Comparison of ENCODE assay signal across 17 cellular contexts in the genomic region with DNA sequence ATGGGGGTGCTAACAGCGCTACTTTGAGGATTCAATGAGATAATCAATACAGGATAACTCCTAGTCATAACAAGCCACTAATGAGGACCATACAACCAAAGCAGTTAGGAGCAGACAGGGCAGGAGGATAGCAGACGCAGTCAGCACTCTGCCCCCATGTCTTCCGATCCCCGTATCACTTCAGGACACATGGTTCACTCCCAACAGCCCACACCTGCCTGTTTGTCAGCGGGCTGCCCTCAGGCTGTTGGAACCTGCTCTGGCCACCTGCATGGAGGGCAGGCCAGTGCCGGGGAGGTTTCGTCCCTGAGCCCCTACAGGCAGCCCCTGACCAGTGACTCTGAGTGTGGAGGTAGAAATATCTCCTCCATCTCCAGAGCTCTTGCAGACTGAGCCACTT. TPM values are rescaled to one million over a fixed set of nuclear protein-coding genes. Genes with fewer than 3 reads are reported as not detected.
DNase-seq lines count a peak whose midpoint lies in the region; ATAC-seq and TF ChIP-seq lines count a peak whose summit lies in the region.
"Had no signal": no experiment of that assay in that cellular context is flagged by ENCODE, and none has a peak within 500 bp of the region (broad histone marks: within the 10 kb centered on the region; RNA-seq: fewer than 3 reads in every experiment).

No MANE protein-coding gene starts in this region.

- H3K36me3 Mint-ChIP-seq in GM23338 (ENCODE audit: low read depth) (no peaks in the 10 kb centered on the region), WTC11 (no peaks in the 10 kb centered on the region), osteocyte (ENCODE audit: unreplicated experiment) (no peaks in the 10 kb centered on the region), glutamatergic neuron (ENCODE audit: unreplicated experiment) (no peaks in the 10 kb centered on the region)
- H3K36me3 Mint-ChIP-seq in activated CD4-positive, alpha-beta memory T cell treated with anti-CD3 and anti-CD28 coated beads for 36 hours, result no peaks in the 10 kb centered on the region
- H3K36me3 Mint-ChIP-seq: activated CD8-positive, alpha-beta memory T cell treated with anti-CD3 and anti-CD28 coated beads, Interleukin-2, amount 10 ng/mL, durations not matched to agents 7 days and 5 days; naive B cell had no signal

- peak; percentile 56 for ATAC-seq in GM23338
- peak; percentile 22 for ATAC-seq in WTC11
- no peak for ATAC-seq in GM21529 (IDR thresholded peaks at IDR 0.05; ENCODE audit: unreplicated experiment)
- ATAC-seq: activated CD4-positive, alpha-beta T cell treated with anti-CD3 and anti-CD28 coated beads for 36 hours; activated CD8-positive, alpha-beta memory T cell treated with anti-CD3 and anti-CD28 coated beads, Interleukin-2, amount 10 ng/mL, durations not matched to agents 7 days and 5 days had no signal

- no peaks in the 10 kb centered on the region for H3K27me3 ChIP-seq in GM23338 (ENCODE audit: insufficient read depth)
- H3K27me3 ChIP-seq in esophagus (ENCODE audit: control insufficient read depth in 1 of 2, insufficient read depth in 2 of 2, low read length in 2 of 2), result no peaks in the 10 kb centered on the region
- H3K27me3 ChIP-seq in transverse colon, result peaks cover 7% of the 10 kb centered on the region
- H3K27me3 ChIP-seq: brain microvascular endothelial cell, right lobe of liver had no signal

- H3F3A ChIP-seq in GM23338 (replicated peaks; ENCODE audit: low read depth), result no peaks in the 10 kb centered on the region

- POLR2A ChIA-PET in WTC11 (lab: Charles Lee), result no interaction called here
- POLR2A ChIA-PET in activated CD4-positive, alpha-beta memory T cell treated with anti-CD3 and anti-CD28 coated beads for 36 hours (lab: Charles Lee), result no interaction called here

- no peak for DNase-seq in GM23338 (ENCODE audit: low spot score)
- peak; percentile 40 for DNase-seq in WTC11 (ENCODE audit: low spot score)
- DNase-seq in osteocyte (ENCODE audit: extremely low spot score, unreplicated experiment), result no peak
- DNase-seq in glutamatergic neuron, result no peak
- no peak for DNase-seq in activated CD4-positive, alpha-beta memory T cell treated with anti-CD3 and anti-CD28 coated beads for 36 hours
- DNase-seq in transverse colon, result no peak
- DNase-seq: activated CD4-positive, alpha-beta T cell treated with anti-CD3 and anti-CD28 coated beads for 36 hours; activated CD8-positive, alpha-beta memory T cell treated with anti-CD3 and anti-CD28 coated beads, Interleukin-2, amount 10 ng/mL, durations not matched to agents 7 days and 5 days; brain microvascular endothelial cell; naive B cell; NCI-H510A treated with DMSO at 0.1 percent for 48 hours; right lobe of liver; RPMI8226 had no signal

- CTCF ChIA-PET in WTC11 (lab: Charles Lee), result interaction anchor here (1.0 to 3.7 kb wide), 5 partner anchors 30 to 212 kb away, joined by 3 to 18 read pairs (median 4); no protein-coding TSS in a partner anchor
- CTCF ChIA-PET in activated CD4-positive, alpha-beta memory T cell treated with anti-CD3 and anti-CD28 coated beads for 36 hours (lab: Charles Lee), result interaction anchor here (1.1 kb wide), 1 partner anchor 212 kb away, joined by 3 read pairs; no protein-coding TSS in a partner anchor

- peaks cover 9% of the 10 kb centered on the region; the same call in 2 of the 3 replicates for H3K4me1 Mint-ChIP-seq in GM23338
- peaks cover 22% of the 10 kb centered on the region for H3K4me1 Mint-ChIP-seq in WTC11
- peaks cover 72% of the 10 kb centered on the region for H3K4me1 Mint-ChIP-seq in osteocyte (ENCODE audit: unreplicated experiment)
- H3K4me1 Mint-ChIP-seq in glutamatergic neuron (ENCODE audit: low read depth, unreplicated experiment), result peaks cover 14% of the 10 kb centered on the region
- H3K4me1 Mint-ChIP-seq in activated CD4-positive, alpha-beta memory T cell treated with anti-CD3 and anti-CD28 coated beads for 36 hours (ENCODE audit: low read depth), result no peaks in the 10 kb centered on the region

- H2AFZ ChIP-seq in GM23338, result no peak overlapping the region
- H2AFZ ChIP-seq: parathyroid adenoma had no signal

- H3K36me3 ChIP-seq in GM23338 (ENCODE audit: insufficient read depth) (no peaks in the 10 kb centered on the region), esophagus (ENCODE audit: control insufficient read depth in 2 of 2, insufficient read depth in 2 of 2, low read length in 1 of 2) (no peaks in the 10 kb centered on the region), transverse colon (no peaks in the 10 kb centered on the region)
- H3K36me3 ChIP-seq: right lobe of liver had no signal

- no peaks in the 10 kb centered on the region for H3K9me3 ChIP-seq in esophagus (ENCODE audit: control insufficient read depth in 2 of 2, insufficient read depth in 1 of 2, low read depth in 1 of 2, low read length in 1 of 2)
- no peaks in the 10 kb centered on the region for H3K9me3 ChIP-seq in transverse colon
- H3K9me3 ChIP-seq: right lobe of liver had no signal

- 53 to 75% methylated on average over 7 of the region's 7 CpGs for WGBS in esophagus, 2 donors
- WGBS in transverse colon (ENCODE audit: low coverage in 1 of 2), 2 donors, result 80 to 100% methylated on average over 1 to 7 of the region's 7 CpGs

- H3K4me3 ChIP-seq in GM23338 (no peak overlapping the region), esophagus (ENCODE audit: low read depth in 1 of 2, low read length in 2 of 2) (no peak overlapping the region), transverse colon (no peak overlapping the region)
- H3K4me3 ChIP-seq: right lobe of liver had no signal

- TF ChIP-seq CTCF in GM23338 (conservative IDR thresholded peaks at IDR 0.05; ENCODE audit: low read depth in 2 of 2), result no peak
- TF ChIP-seq CTCF in WTC11 (IDR thresholded peaks at IDR 0.05), result no peak
- no peak for TF ChIP-seq CTCF in osteocyte (IDR thresholded peaks at IDR 0.05)
- no peak for TF ChIP-seq CTCF in glutamatergic neuron (IDR thresholded peaks at IDR 0.05; ENCODE audit: partially characterized antibody, unreplicated experiment)
- TF ChIP-seq CTCF in transverse colon (IDR thresholded peaks at IDR 0.05), result no peak

- H3K9me3 Mint-ChIP-seq in GM23338 (no peaks in the 10 kb centered on the region), WTC11 (no peaks in the 10 kb centered on the region), osteocyte (ENCODE audit: unreplicated experiment) (no peaks in the 10 kb centered on the region), glutamatergic neuron (ENCODE audit: unreplicated experiment) (peaks cover 5% of the 10 kb centered on the region)
- no peaks in the 10 kb centered on the region for H3K9me3 Mint-ChIP-seq in activated CD4-positive, alpha-beta memory T cell treated with anti-CD3 and anti-CD28 coated beads for 36 hours
- H3K9me3 Mint-ChIP-seq: activated T-helper 2 cell treated with anti-CD3 and anti-CD28 coated beads, Interferon-gamma antibody, Interleukin-2, Interleukin-4, amounts not matched to agents 10 μg/mL and 5 μg/mL and 100 μg/mL, durations not matched to agents 14 hours and 24 hours and 36 hours; naive B cell had no signal

- no peaks in the 10 kb centered on the region for H4K20me1 ChIP-seq in GM23338 (replicated peaks; ENCODE audit: insufficient read depth)

- TF ChIP-seq POLR2A in transverse colon (IDR thresholded peaks at IDR 0.05), result no peak

- in situ Hi-C loops in transverse colon (cut with MboI; ENCODE audit: low pct_ligation_motif_present in 1 of 4, low pct_unique_long_range_greater_than_20kb in 1 of 4, low sequenced_read_pairs in 3 of 4), result no loop called here

- no peaks in the 10 kb centered on the region for H3K9me2 ChIP-seq in GM23338 (ENCODE audit: insufficient read depth)

- H3K27ac ChIP-seq in GM23338 (ENCODE audit: low read depth), result no peak overlapping the region
- peak overlapping the region; percentile 6 to 59 for H3K27ac ChIP-seq in esophagus (ENCODE audit: low read depth in 2 of 2, low read length in 1 of 2)
- no peak overlapping the region for H3K27ac ChIP-seq in transverse colon
- H3K27ac ChIP-seq: brain microvascular endothelial cell, parathyroid adenoma, right lobe of liver had no signal

- peaks cover 3% of the 10 kb centered on the region for H3K27me3 Mint-ChIP-seq in GM23338 (ENCODE audit: insufficient read depth, low read depth, poor library complexity)
- H3K27me3 Mint-ChIP-seq in WTC11 (ENCODE audit: low read depth), result no peaks in the 10 kb centered on the region
- H3K27me3 Mint-ChIP-seq in osteocyte (ENCODE audit: unreplicated experiment), result no peaks in the 10 kb centered on the region
- peaks cover 6% of the 10 kb centered on the region for H3K27me3 Mint-ChIP-seq in glutamatergic neuron (ENCODE audit: unreplicated experiment)
- peaks cover 2% of the 10 kb centered on the region for H3K27me3 Mint-ChIP-seq in activated CD4-positive, alpha-beta memory T cell treated with anti-CD3 and anti-CD28 coated beads for 36 hours
- H3K27me3 Mint-ChIP-seq: activated CD4-positive, alpha-beta T cell treated with anti-CD3 and anti-CD28 coated beads for 36 hours had no signal

- no peaks in the 10 kb centered on the region for H3K79me2 ChIP-seq in GM23338 (replicated peaks; ENCODE audit: insufficient read depth)
- H3K79me2 ChIP-seq: parathyroid adenoma had no signal

- intact Hi-C loops in activated CD4-positive, alpha-beta memory T cell treated with anti-CD3 and anti-CD28 coated beads for 36 hours (cut with micrococcal nuclease), result no loop called here
- intact Hi-C loops in transverse colon (cut with DNase I; ENCODE audit: low total_unique reads), result no loop called here

- no peak overlapping the region for H3K4me2 ChIP-seq in GM23338

- no peak overlapping the region for H3K4me3 Mint-ChIP-seq in GM23338
- H3K4me3 Mint-ChIP-seq in WTC11, result no peak overlapping the region
- H3K4me3 Mint-ChIP-seq in osteocyte (ENCODE audit: unreplicated experiment), result no peak overlapping the region
- no peak overlapping the region for H3K4me3 Mint-ChIP-seq in glutamatergic neuron (ENCODE audit: unreplicated experiment)
- H3K4me3 Mint-ChIP-seq in activated CD4-positive, alpha-beta memory T cell treated with anti-CD3 and anti-CD28 coated beads for 36 hours, result no peak overlapping the region
- H3K4me3 Mint-ChIP-seq: activated CD4-positive, alpha-beta T cell treated with anti-CD3 and anti-CD28 coated beads for 36 hours; activated CD8-positive, alpha-beta memory T cell treated with anti-CD3 and anti-CD28 coated beads, Interleukin-2, amount 10 ng/mL, durations not matched to agents 7 days and 5 days had no signal

- H3K27ac Mint-ChIP-seq in GM23338 (no peak overlapping the region), WTC11 (peak overlapping the region; percentile 83), osteocyte (ENCODE audit: unreplicated experiment) (peak overlapping the region; percentile 89), glutamatergic neuron (ENCODE audit: unreplicated experiment) (no peak overlapping the region)
- H3K27ac Mint-ChIP-seq in activated CD4-positive, alpha-beta memory T cell treated with anti-CD3 and anti-CD28 coated beads for 36 hours, result no peak overlapping the region
- H3K27ac Mint-ChIP-seq: activated CD4-positive, alpha-beta T cell treated with anti-CD3 and anti-CD28 coated beads for 36 hours; activated CD8-positive, alpha-beta memory T cell treated with anti-CD3 and anti-CD28 coated beads, Interleukin-2, amount 10 ng/mL, durations not matched to agents 7 days and 5 days; activated T-helper 2 cell treated with anti-CD3 and anti-CD28 coated beads, Interferon-gamma antibody, Interleukin-2, Interleukin-4, amounts not matched to agents 10 μg/mL and 5 μg/mL and 100 μg/mL, durations not matched to agents 14 hours and 24 hours and 36 hours had no signal

- no peak for TF ChIP-seq EP300 in transverse colon (IDR thresholded peaks at IDR 0.05; ENCODE audit: low read depth)

- H3K4me1 ChIP-seq in GM23338 (ENCODE audit: insufficient read depth), result no peaks in the 10 kb centered on the region
- H3K4me1 ChIP-seq in esophagus (ENCODE audit: control insufficient read depth in 2 of 2, insufficient read depth in 2 of 2, low read length in 1 of 2), result peaks cover 7 to 27% of the 10 kb centered on the region in 2 donors
- no peaks in the 10 kb centered on the region for H3K4me1 ChIP-seq in transverse colon
- H3K4me1 ChIP-seq: right lobe of liver had no signal

RNA-seq across cellular contexts. Expression of gene LTBP2, which starts 37.1 kb away (rescaled TPM):
- total RNA-seq in GM23338 (2014; rRNA removed; shearing (Covaris generic)), result 0.49 and 2.1 TPM in 2 replicates
- 0.27 and 0.35 TPM in 2 replicates for polyA plus RNA-seq in GM23338 (2016; fragmentation: Nextera tagmentation; extraction: Ambion mirVana)
- 1.2 TPM in 3 replicates for total RNA-seq in WTC11 (2021)
- 1 to 10 TPM; 4.7 to 5.5 TPM for polyA plus RNA-seq in esophagus
- 377 and 379 TPM in 2 replicates for total RNA-seq in osteocyte
- total RNA-seq in glutamatergic neuron (ENCODE audit: unreplicated experiment), result 1.2 TPM
- under 1 TPM; 0.10 to 0.31 TPM for total RNA-seq in activated CD4-positive, alpha-beta memory T cell treated with anti-CD3 and anti-CD28 coated beads for 36 hours
- total RNA-seq in transverse colon, result 10 to 100 TPM in 3 of 4 donors, 1 to 10 TPM in 1; 9.7 to 15.3 (median 11.9) TPM

Comparison
In these comparisons a context has a peak if more than half of its experiments do, and no peak if none do; other contexts are left out.
1. H3K27ac ChIP-seq: peak in esophagus (2 of 2); none in GM23338 (single experiment) and transverse colon (0 of 4).
2. H3K27ac Mint-ChIP-seq: peak in WTC11 (single experiment) and osteocyte (single experiment); none in GM23338 (single experiment), glutamatergic neuron (single experiment) and activated CD4-positive, alpha-beta memory T cell treated with anti-CD3 and anti-CD28 coated beads for 36 hours (single experiment).
3. RNA of gene LTBP2, which starts 37.1 kb away (total RNA-seq): 377 to 379 TPM in osteocyte; 9.7 to 15.3 TPM in transverse colon, 1.2 TPM in glutamatergic neuron (single experiment), 1.2 TPM in WTC11, 0.49 to 2.1 TPM in GM23338 and 0.10 to 0.31 TPM in activated CD4-positive, alpha-beta memory T cell treated with anti-CD3 and anti-CD28 coated beads for 36 hours; every median in the first group is over 10 times any median in the second.